In the genomic region with DNA sequence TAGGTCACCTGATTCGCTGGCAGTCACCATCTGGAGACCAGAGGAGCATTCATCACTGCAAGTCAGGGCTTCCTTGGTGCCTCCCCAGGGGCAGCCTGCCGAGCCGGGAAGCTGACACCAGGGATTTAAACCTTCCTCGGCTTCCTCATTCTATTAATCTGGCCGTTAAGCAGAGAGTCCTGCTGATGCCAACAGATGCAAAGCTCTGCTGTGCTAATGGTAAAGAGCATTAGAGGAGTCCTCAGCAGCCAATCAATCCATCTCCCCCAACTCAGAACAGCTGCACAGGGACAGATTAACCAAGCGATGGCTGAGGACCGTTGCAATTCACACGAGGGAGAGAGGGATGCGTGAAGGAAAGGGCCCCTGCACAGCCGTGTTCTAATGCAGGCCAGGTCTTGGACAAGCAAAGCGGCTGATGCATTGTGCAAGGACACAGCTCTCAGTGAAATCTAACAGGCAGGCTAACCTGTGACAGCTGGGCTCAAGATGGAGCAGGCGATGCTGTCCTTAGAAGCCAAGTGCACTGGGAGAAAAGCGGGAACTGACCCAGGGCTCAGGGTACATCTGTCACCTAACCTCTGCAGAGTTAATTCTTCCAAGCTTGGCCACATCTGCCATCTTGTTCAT, we compare ENCODE assay signal across 20 cellular contexts.
A peak's percentile ranks its signal among the peaks of the same experiment; 100 is the strongest.
DNase-seq lines count a peak whose midpoint lies in the region; ATAC-seq and TF ChIP-seq lines count a peak whose summit lies in the region.
"Had no signal": no experiment of that assay in that cellular context is flagged by ENCODE, and none has a peak within 500 bp of the region (broad histone marks: within the 10 kb centered on the region; RNA-seq: fewer than 3 reads in every experiment).

No MANE protein-coding gene starts in this region.

- H2BK120ac ChIP-seq in mesenchymal stem cell (ENCODE audit: low read depth, low read length): no peak overlapping the region

- H3K9ac ChIP-seq in mesenchymal stem cell (ENCODE audit: low read length): no peak overlapping the region

- H3K4me2 ChIP-seq in mesenchymal stem cell (ENCODE audit: low read length, poor library complexity, severe bottlenecking): no peak overlapping the region

- no peak for DNase-seq in activated naive CD8-positive, alpha-beta T cell treated with anti-CD3 and anti-CD28 coated beads, Interleukin-2, amount 10 ng/mL, durations not matched to agents 7 days and 5 days
- no peak for DNase-seq in activated naive CD8-positive, alpha-beta T cell treated with anti-CD3 and anti-CD28 coated beads, Interleukin-2, amount 50 U/mL, for 24 hours
- DNase-seq in NCI-H524 (lab: John Stamatoyannopoulos, UW): peak; percentile 100
- peak; percentile 79 for DNase-seq in glutamatergic neuron
- no peak for DNase-seq in vagina (ENCODE audit: extremely low spot score in 2 of 2)
- no peak for DNase-seq in HK-2 (ENCODE audit: unreplicated experiment)
- DNase-seq in mesenchymal stem cell: no peak
- DNase-seq: activated CD4-positive, alpha-beta memory T cell treated with anti-CD3 and anti-CD28 coated beads, Interleukin-2, amount 10 ng/mL, durations not matched to agents 7 days and 5 days; amygdala; C1 segment of cervical spinal cord; Calu3; stimulated activated CD4-positive, alpha-beta T cell treated with anti-CD3 and anti-CD28 coated beads, Interleukin-12 subunit alpha, Interleukin-12 subunit beta, amount 100 ng/mL, for 4 hours; stimulated activated naive CD8-positive, alpha-beta T cell treated with anti-CD3 and anti-CD28 coated beads, Interleukin-15, amount 100 ng/mL, for 72 hours; T1000; tibial artery had no signal

- H3K27me3 Mint-ChIP-seq in activated naive CD8-positive, alpha-beta T cell treated with anti-CD3 and anti-CD28 coated beads, Interleukin-2, amount 10 ng/mL, durations not matched to agents 7 days and 5 days: no peaks in the 10 kb centered on the region
- H3K27me3 Mint-ChIP-seq in activated naive CD8-positive, alpha-beta T cell treated with anti-CD3 and anti-CD28 coated beads, Interleukin-2, amount 50 U/mL, for 24 hours: no peaks in the 10 kb centered on the region
- H3K27me3 Mint-ChIP-seq in glutamatergic neuron (ENCODE audit: unreplicated experiment): peaks cover 26% of the 10 kb centered on the region
- H3K27me3 Mint-ChIP-seq: activated CD4-positive, alpha-beta memory T cell treated with anti-CD3 and anti-CD28 coated beads, Interleukin-2, amount 10 ng/mL, durations not matched to agents 7 days and 5 days; stimulated activated naive CD8-positive, alpha-beta T cell treated with anti-CD3 and anti-CD28 coated beads, Interleukin-15, amount 100 ng/mL, for 72 hours had no signal

- no peak overlapping the region for H2BK5ac ChIP-seq in mesenchymal stem cell (ENCODE audit: low read depth, low read length, poor library complexity, severe bottlenecking)

- H2AFZ ChIP-seq in mesenchymal stem cell (ENCODE audit: low read depth, low read length): no peak overlapping the region

- POLR2A ChIA-PET in activated naive CD8-positive, alpha-beta T cell treated with anti-CD3 and anti-CD28 coated beads, Interleukin-2, amount 10 ng/mL, durations not matched to agents 7 days and 5 days (lab: Charles Lee): interaction anchor here (1.6 kb wide), 1 partner anchor 15 kb away, joined by 4 read pairs; no protein-coding TSS in a partner anchor

- H3K27ac Mint-ChIP-seq in activated naive CD8-positive, alpha-beta T cell treated with anti-CD3 and anti-CD28 coated beads, Interleukin-2, amount 10 ng/mL, durations not matched to agents 7 days and 5 days: peak overlapping the region; percentile 58
- H3K27ac Mint-ChIP-seq in activated naive CD8-positive, alpha-beta T cell treated with anti-CD3 and anti-CD28 coated beads, Interleukin-2, amount 50 U/mL, for 24 hours: no peak overlapping the region
- H3K27ac Mint-ChIP-seq in glutamatergic neuron (ENCODE audit: unreplicated experiment): peak overlapping the region; percentile 97
- H3K27ac Mint-ChIP-seq: activated CD4-positive, alpha-beta memory T cell treated with anti-CD3 and anti-CD28 coated beads, Interleukin-2, amount 10 ng/mL, durations not matched to agents 7 days and 5 days had no signal

- TF ChIP-seq POLR2A in vagina (IDR thresholded peaks at IDR 0.05): no peak

- no peak overlapping the region for H3K27ac ChIP-seq in vagina
- no peak overlapping the region for H3K27ac ChIP-seq in mesenchymal stem cell (ENCODE audit: low read length, poor library complexity, severe bottlenecking)
- H3K27ac ChIP-seq: coronary artery, Peyer's patch, right atrium auricular region, tibial artery had no signal

- H2BK15ac ChIP-seq in mesenchymal stem cell (ENCODE audit: low read depth, poor library complexity, severe bottlenecking): no peak overlapping the region

- no peaks in the 10 kb centered on the region for H3K9me3 ChIP-seq in vagina
- H3K9me3 ChIP-seq in mesenchymal stem cell (ENCODE audit: control insufficient read depth, low read length): no peaks in the 10 kb centered on the region
- H3K9me3 ChIP-seq: Peyer's patch, right atrium auricular region, tibial artery had no signal

- H3K23ac ChIP-seq in mesenchymal stem cell (ENCODE audit: low read length in 2 of 2): no peak overlapping the region

- no peak overlapping the region for H2AK5ac ChIP-seq in mesenchymal stem cell (ENCODE audit: low read length, severe bottlenecking)

- no peak overlapping the region for H3K4ac ChIP-seq in mesenchymal stem cell (ENCODE audit: low read depth in 1 of 2, low read length in 2 of 2)

- H3K4me3 Mint-ChIP-seq in activated naive CD8-positive, alpha-beta T cell treated with anti-CD3 and anti-CD28 coated beads, Interleukin-2, amount 10 ng/mL, durations not matched to agents 7 days and 5 days: no peak overlapping the region
- H3K4me3 Mint-ChIP-seq in activated naive CD8-positive, alpha-beta T cell treated with anti-CD3 and anti-CD28 coated beads, Interleukin-2, amount 50 U/mL, for 24 hours: no peak overlapping the region
- H3K4me3 Mint-ChIP-seq in glutamatergic neuron (ENCODE audit: unreplicated experiment): peak overlapping the region; percentile 59
- H3K4me3 Mint-ChIP-seq: activated CD4-positive, alpha-beta memory T cell treated with anti-CD3 and anti-CD28 coated beads, Interleukin-2, amount 10 ng/mL, durations not matched to agents 7 days and 5 days; stimulated activated naive CD8-positive, alpha-beta T cell treated with anti-CD3 and anti-CD28 coated beads, Interleukin-15, amount 100 ng/mL, for 72 hours had no signal

- H3K4me3 ChIP-seq in vagina (no peak overlapping the region), mesenchymal stem cell (ENCODE audit: insufficient read depth in 1 of 2, low read depth in 1 of 2, low read length in 2 of 2) (no peak overlapping the region)
- H3K4me3 ChIP-seq: coronary artery, Peyer's patch, right atrium auricular region, tibial artery had no signal

- H3K4me1 ChIP-seq in vagina (peaks cover 36% of the 10 kb centered on the region), mesenchymal stem cell (ENCODE audit: control insufficient read depth, insufficient read depth, low read depth, low read length) (no peaks in the 10 kb centered on the region)

- H3K36me3 ChIP-seq in vagina (peaks cover 0 to 7% of the 10 kb centered on the region in 2 donors), mesenchymal stem cell (ENCODE audit: control insufficient read depth in 1 of 2, insufficient read depth in 2 of 2, low read depth in 1 of 2, low read length in 2 of 2) (peaks cover 0 to 34% of the 10 kb centered on the region in 2 experiments)
- H3K36me3 ChIP-seq: Peyer's patch, right atrium auricular region, tibial artery had no signal

- peaks cover 50% of the 10 kb centered on the region for H3K4me1 Mint-ChIP-seq in activated naive CD8-positive, alpha-beta T cell treated with anti-CD3 and anti-CD28 coated beads, Interleukin-2, amount 10 ng/mL, durations not matched to agents 7 days and 5 days
- peaks cover 38% of the 10 kb centered on the region for H3K4me1 Mint-ChIP-seq in activated naive CD8-positive, alpha-beta T cell treated with anti-CD3 and anti-CD28 coated beads, Interleukin-2, amount 50 U/mL, for 24 hours
- H3K4me1 Mint-ChIP-seq in glutamatergic neuron (ENCODE audit: low read depth, unreplicated experiment): peaks cover 62% of the 10 kb centered on the region

- intact Hi-C loops in vagina (cut with DNase I): no loop called here

- no peak overlapping the region for H4K91ac ChIP-seq in mesenchymal stem cell (ENCODE audit: low read length)

- no peaks in the 10 kb centered on the region for H3K27me3 ChIP-seq in vagina
- no peaks in the 10 kb centered on the region for H3K27me3 ChIP-seq in mesenchymal stem cell (ENCODE audit: control insufficient read depth in 1 of 2, insufficient read depth in 1 of 2, low read length in 2 of 2)
- H3K27me3 ChIP-seq: Peyer's patch, right atrium auricular region, tibial artery had no signal

- H3K18ac ChIP-seq in mesenchymal stem cell (ENCODE audit: low read depth in 1 of 2, low read length in 2 of 2): no peak overlapping the region

- ATAC-seq in activated naive CD8-positive, alpha-beta T cell treated with anti-CD3 and anti-CD28 coated beads, Interleukin-2, amount 10 ng/mL, durations not matched to agents 7 days and 5 days (ENCODE audit: low read depth): no peak
- ATAC-seq in activated naive CD8-positive, alpha-beta T cell treated with anti-CD3 and anti-CD28 coated beads, Interleukin-2, amount 50 U/mL, for 24 hours: no peak
- ATAC-seq in esophagus mucosa: no peak
- ATAC-seq: activated CD4-positive, CD25-positive, alpha-beta regulatory T cell treated with anti-CD3 and anti-CD28 coated beads, Interleukin-2, amount 50 U/mL, for 24 hours; stimulated activated naive CD8-positive, alpha-beta T cell treated with anti-CD3 and anti-CD28 coated beads, Interleukin-15, amount 100 ng/mL, for 72 hours had no signal

- TF ChIP-seq CTCF in glutamatergic neuron (IDR thresholded peaks at IDR 0.05; ENCODE audit: partially characterized antibody, unreplicated experiment) (no peak), vagina (IDR thresholded peaks at IDR 0.05) (no peak)

- H3K14ac ChIP-seq in mesenchymal stem cell (ENCODE audit: low read length in 2 of 2): no peak overlapping the region

- 74% methylated on average over 13 of the region's 13 CpGs for WGBS in mesenchymal stem cell

- H3K36me3 Mint-ChIP-seq in activated naive CD8-positive, alpha-beta T cell treated with anti-CD3 and anti-CD28 coated beads, Interleukin-2, amount 10 ng/mL, durations not matched to agents 7 days and 5 days: peaks cover 59% of the 10 kb centered on the region
- H3K36me3 Mint-ChIP-seq in activated naive CD8-positive, alpha-beta T cell treated with anti-CD3 and anti-CD28 coated beads, Interleukin-2, amount 50 U/mL, for 24 hours (ENCODE audit: low read depth): no peaks in the 10 kb centered on the region
- H3K36me3 Mint-ChIP-seq in glutamatergic neuron (ENCODE audit: unreplicated experiment): no peaks in the 10 kb centered on the region

- H2BK12ac ChIP-seq in mesenchymal stem cell (ENCODE audit: low read length in 2 of 2): no peak overlapping the region

- H3K79me1 ChIP-seq in mesenchymal stem cell (replicated peaks; ENCODE audit: low read length, poor library complexity, severe bottlenecking): no peaks in the 10 kb centered on the region

- no peaks in the 10 kb centered on the region for H3K9me3 Mint-ChIP-seq in activated naive CD8-positive, alpha-beta T cell treated with anti-CD3 and anti-CD28 coated beads, Interleukin-2, amount 10 ng/mL, durations not matched to agents 7 days and 5 days
- no peaks in the 10 kb centered on the region for H3K9me3 Mint-ChIP-seq in activated naive CD8-positive, alpha-beta T cell treated with anti-CD3 and anti-CD28 coated beads, Interleukin-2, amount 50 U/mL, for 24 hours
- peaks cover 20% of the 10 kb centered on the region for H3K9me3 Mint-ChIP-seq in glutamatergic neuron (ENCODE audit: unreplicated experiment)
- H3K9me3 Mint-ChIP-seq: activated CD4-positive, alpha-beta memory T cell treated with anti-CD3 and anti-CD28 coated beads, Interleukin-2, amount 10 ng/mL, durations not matched to agents 7 days and 5 days; stimulated activated naive CD8-positive, alpha-beta T cell treated with anti-CD3 and anti-CD28 coated beads, Interleukin-15, amount 100 ng/mL, for 72 hours had no signal

- H4K8ac ChIP-seq in mesenchymal stem cell (ENCODE audit: low read length): no peak overlapping the region

Comparison
In these comparisons a context has a peak if more than half of its experiments do, and no peak if none do; other contexts are left out.
1. DNase-seq: peak in NCI-H524 (2 of 2) and glutamatergic neuron (single experiment); none in activated naive CD8-positive, alpha-beta T cell treated with anti-CD3 and anti-CD28 coated beads, Interleukin-2, amount 10 ng/mL, durations not matched to agents 7 days and 5 days (single experiment), activated naive CD8-positive, alpha-beta T cell treated with anti-CD3 and anti-CD28 coated beads, Interleukin-2, amount 50 U/mL, for 24 hours (single experiment), vagina (0 of 2), HK-2 (single experiment) and mesenchymal stem cell (single experiment).